ENCODE assay signal across 15 cellular contexts in the genomic region with DNA sequence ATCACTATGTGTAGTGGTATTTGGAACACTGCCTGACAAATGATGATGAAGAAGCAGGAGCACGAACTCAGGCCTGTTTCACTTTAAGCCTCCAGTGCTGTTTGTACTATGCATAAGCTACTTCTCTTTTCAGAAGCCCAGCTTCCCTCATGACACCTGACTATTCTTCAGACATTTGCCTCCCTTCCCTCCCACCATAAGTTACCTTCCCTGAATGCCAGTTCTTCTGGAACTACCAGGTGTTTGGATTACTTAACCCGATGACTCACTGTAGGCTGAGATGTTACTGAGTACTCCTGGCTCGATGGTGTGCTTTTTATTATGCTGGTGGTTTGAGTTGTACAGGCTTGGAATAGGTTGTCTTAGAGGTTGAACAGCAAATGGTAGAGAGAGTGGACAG.
DNase-seq lines count a peak whose midpoint lies in the region; ATAC-seq and TF ChIP-seq lines count a peak whose summit lies in the region.
"Had no signal": no experiment of that assay in that cellular context is flagged by ENCODE, and none has a peak within 500 bp of the region (broad histone marks: within the 10 kb centered on the region; RNA-seq: fewer than 3 reads in every experiment).

No MANE protein-coding gene starts in this region.

- H3K4me3 ChIP-seq in SK-N-SH (ENCODE audit: low read depth in 2 of 2, low read length in 1 of 2) (no peak overlapping the region), RWPE2 (ENCODE audit: severe bottlenecking) (no peak overlapping the region), kidney epithelial cell (ENCODE audit: low read depth, low read length) (no peak overlapping the region)

- no peak overlapping the region for H3K9ac ChIP-seq in SK-N-SH

- no peaks in the 10 kb centered on the region for H3K36me3 Mint-ChIP-seq in activated T-cell treated with anti-CD3 and anti-CD28 coated beads, Interleukin-2, amount 50 U/mL, for 4 hours (ENCODE audit: insufficient read depth)
- H3K36me3 Mint-ChIP-seq: brain had no signal

- no peak overlapping the region for H3K4me3 Mint-ChIP-seq in activated T-cell treated with anti-CD3 and anti-CD28 coated beads, Interleukin-2, amount 50 U/mL, for 4 hours
- H3K4me3 Mint-ChIP-seq: brain had no signal

- H3K4me1 ChIP-seq in SK-N-SH (ENCODE audit: control insufficient read depth in 1 of 2, insufficient read depth in 2 of 2, low read depth in 1 of 2, low read length in 1 of 2) (peaks cover 0 to 2% of the 10 kb centered on the region in 2 experiments; a peak in 2 of 4 replicates), RWPE2 (ENCODE audit: insufficient read depth, poor library complexity, severe bottlenecking) (no peaks in the 10 kb centered on the region)

- TF ChIP-seq EP300 in SK-N-SH (IDR thresholded peaks at IDR 0.05; ENCODE audit: borderline replicate concordance in 1 of 2, low read depth in 1 of 2, low read length in 1 of 2), result no peak

- H3K27me3 Mint-ChIP-seq in activated T-cell treated with anti-CD3 and anti-CD28 coated beads, Interleukin-2, amount 50 U/mL, for 4 hours (ENCODE audit: low read depth), result no peaks in the 10 kb centered on the region
- H3K27me3 Mint-ChIP-seq: brain had no signal

- H2AFZ ChIP-seq in SK-N-SH (ENCODE audit: low read depth), result no peak overlapping the region

- POLR2A ChIA-PET in SK-N-SH (lab: Yijun Ruan, JAX), result no interaction called here

- CTCF ChIA-PET in SK-N-SH (lab: Yijun Ruan, JAX), result no interaction called here

- H4K20me1 ChIP-seq in SK-N-SH (ENCODE audit: insufficient read depth), result no peaks in the 10 kb centered on the region

- no peak for TF ChIP-seq RAD21 in SK-N-SH (IDR thresholded peaks at IDR 0.05; ENCODE audit: low read length)

- DNase-seq in SK-N-SH (no peak), RWPE2 (ENCODE audit: low spot score) (no peak), kidney epithelial cell (ENCODE audit: low read depth) (peak; percentile 60), left lobe of liver (ENCODE audit: low spot score) (no peak), activated gamma-delta T cell (lab: John Stamatoyannopoulos, UW) (no peak)
- DNase-seq in activated T-cell treated with anti-CD3 and anti-CD28 coated beads, Interleukin-2, amount 50 U/mL, for 4 hours, result no peak
- DNase-seq: activated effector memory CD4-positive, alpha-beta T cell treated with Interleukin-2 at 50 U/mL for 16 hours; DND-41; foreskin melanocyte; NCI-H1436; posterior cingulate gyrus had no signal

- H3K79me2 ChIP-seq in SK-N-SH (ENCODE audit: insufficient read depth), result no peaks in the 10 kb centered on the region

- no peak for ATAC-seq in SK-N-SH treated with all-trans-retinoic acid at 6 μM for 48 hours
- peak; percentile 99 for ATAC-seq in RWPE2 (ENCODE audit: low read depth)
- ATAC-seq in GM19395 (IDR thresholded peaks at IDR 0.05; ENCODE audit: unreplicated experiment), result no peak
- ATAC-seq in left lobe of liver, result no peak
- no peak for ATAC-seq in activated T-cell treated with anti-CD3 and anti-CD28 coated beads, Interleukin-2, amount 50 U/mL, for 4 hours
- ATAC-seq: HepG2 had no signal

- H3K9me3 ChIP-seq in SK-N-SH (no peaks in the 10 kb centered on the region), RWPE2 (ENCODE audit: severe bottlenecking) (no peaks in the 10 kb centered on the region)

- no peak for TF ChIP-seq CTCF in SK-N-SH (IDR thresholded peaks at IDR 0.05)
- TF ChIP-seq CTCF in RWPE2 (IDR thresholded peaks at IDR 0.05; ENCODE audit: poor library complexity, severe bottlenecking), result no peak
- no peak for TF ChIP-seq CTCF in kidney epithelial cell (IDR thresholded peaks at IDR 0.05; ENCODE audit: insufficient read depth, low read length, poor library complexity, severe bottlenecking)

- no peaks in the 10 kb centered on the region for H3K4me1 Mint-ChIP-seq in activated T-cell treated with anti-CD3 and anti-CD28 coated beads, Interleukin-2, amount 50 U/mL, for 4 hours (ENCODE audit: low read depth)

- no peak overlapping the region for H3K27ac ChIP-seq in SK-N-SH (ENCODE audit: low read depth in 2 of 2, low read length in 1 of 2)
- H3K27ac ChIP-seq in RWPE2 (ENCODE audit: poor library complexity, severe bottlenecking), result no peak overlapping the region

- no peak overlapping the region for H3K4me2 ChIP-seq in SK-N-SH

- peaks cover under 1% of the 10 kb centered on the region for H3K9me3 Mint-ChIP-seq in activated T-cell treated with anti-CD3 and anti-CD28 coated beads, Interleukin-2, amount 50 U/mL, for 4 hours

- H3F3A ChIP-seq in SK-N-SH (replicated peaks; ENCODE audit: insufficient read depth), result no peaks in the 10 kb centered on the region

- H3K36me3 ChIP-seq in SK-N-SH (replicated peaks in 1 of 2; ENCODE audit: control insufficient read depth in 1 of 2, insufficient read depth in 2 of 2, low read length in 1 of 2) (no peaks in the 10 kb centered on the region), RWPE2 (ENCODE audit: low read depth) (no peaks in the 10 kb centered on the region), kidney epithelial cell (ENCODE audit: control insufficient read depth, insufficient read depth, low read length) (no peaks in the 10 kb centered on the region)

- no peaks in the 10 kb centered on the region for H3K27me3 ChIP-seq in SK-N-SH (ENCODE audit: insufficient read depth)
- H3K27me3 ChIP-seq in RWPE2 (ENCODE audit: insufficient read depth, poor library complexity, severe bottlenecking), result no peaks in the 10 kb centered on the region
- no peaks in the 10 kb centered on the region for H3K27me3 ChIP-seq in kidney epithelial cell (ENCODE audit: control insufficient read depth, insufficient read depth, low read length)

- no peaks in the 10 kb centered on the region for H3K9me2 ChIP-seq in SK-N-SH

- 72% methylated on average over 3 of the region's 3 CpGs for WGBS in SK-N-SH (ENCODE audit: low lambda C conversion rate)

TF ChIP-seq in SK-N-SH, 30 proteins besides CTCF, POLR2A, EP300 and RAD21:
- TF ChIP-seq EZH2phosphoT487 (IDR thresholded peaks at IDR 0.05; ENCODE audit: borderline replicate concordance, low read depth), result no peak
- TF ChIP-seq FOSL2 (IDR thresholded peaks at IDR 0.05; ENCODE audit: borderline replicate concordance, low read depth), result 0 out of 2 replicates have a peak, but pooled peaks have one; percentile 10

TF ChIP-seq in SK-N-SH treated with all-trans-retinoic acid at 6 μM for 48 hours, 23 proteins besides CTCF, POLR2A, EP300 and RAD21 (continues in another document):
- TF ChIP-seq CSRNP3 (CRISPR knock-in tag; IDR thresholded peaks at IDR 0.05) (no peak), ZFP30 (CRISPR knock-in tag; IDR thresholded peaks at IDR 0.05) (no peak), CREB5 (CRISPR knock-in tag; IDR thresholded peaks at IDR 0.05; ENCODE audit: low read depth) (no peak), ESRRG (CRISPR knock-in tag; IDR thresholded peaks at IDR 0.05) (no peak), ZNF565 (CRISPR knock-in tag; conservative IDR thresholded peaks at IDR 0.05; ENCODE audit: low read depth) (no peak), ZC3H10 (CRISPR knock-in tag; IDR thresholded peaks at IDR 0.05) (no peak), ZNF8 (CRISPR knock-in tag; IDR thresholded peaks at IDR 0.05) (no peak), ARNTL (CRISPR knock-in tag; IDR thresholded peaks at IDR 0.05; ENCODE audit: borderline replicate concordance, low read depth) (no peak), TSHZ2 (CRISPR knock-in tag; IDR thresholded peaks at IDR 0.05) (no peak), OSR1 (CRISPR knock-in tag; IDR thresholded peaks at IDR 0.05) (no peak), PPARA (CRISPR knock-in tag; IDR thresholded peaks at IDR 0.05; ENCODE audit: borderline replicate concordance) (no peak)
